Comparison of ENCODE assay signal across 8 cellular contexts in the genomic region with DNA sequence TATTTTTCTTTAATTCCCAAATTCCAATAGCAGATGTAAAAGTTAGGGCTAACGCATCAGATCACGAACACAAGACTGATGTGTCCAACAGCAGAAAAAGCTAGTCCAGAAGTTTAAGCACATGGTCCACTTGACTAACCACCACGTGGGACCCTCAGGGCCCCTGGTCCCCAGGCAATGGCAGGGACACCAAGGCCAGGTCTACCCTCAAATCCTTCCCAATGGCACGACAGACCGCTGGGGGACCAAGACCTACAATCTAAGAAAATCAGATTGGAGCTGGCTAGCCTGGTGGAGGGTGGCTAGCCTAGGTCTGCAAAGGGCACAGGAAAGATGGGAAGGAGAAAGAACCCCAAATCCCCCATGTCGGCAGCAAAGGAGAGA. TPM values are rescaled to one million over a fixed set of nuclear protein-coding genes. Genes with fewer than 3 reads are reported as not detected.
DNase-seq lines count a peak whose midpoint lies in the region; ATAC-seq and TF ChIP-seq lines count a peak whose summit lies in the region.

No MANE protein-coding gene starts in this region.

- H3K4me3 ChIP-seq in adipocyte (ENCODE audit: low read length) = peak overlapping the region; percentile 90
- peak overlapping the region; percentile 67 to 82 (median 76) for H3K4me3 ChIP-seq in right lobe of liver

- no peak overlapping the region for H3K27ac Mint-ChIP-seq in activated CD8-positive, alpha-beta memory T cell treated with anti-CD3 and anti-CD28 coated beads, Interleukin-2, amount 10 ng/mL, durations not matched to agents 7 days and 5 days
- peak overlapping the region; percentile 93 for H3K27ac Mint-ChIP-seq in type B pancreatic cell

- peak overlapping the region; percentile 96 for H3K4me3 Mint-ChIP-seq in activated CD8-positive, alpha-beta memory T cell treated with anti-CD3 and anti-CD28 coated beads, Interleukin-2, amount 10 ng/mL, durations not matched to agents 7 days and 5 days
- peak overlapping the region; percentile 94 for H3K4me3 Mint-ChIP-seq in type B pancreatic cell

- intact Hi-C loops in right lobe of liver (cut with DNase I) = loop anchor here (5.0 to 10.0 kb wide), 2 partner anchors 120 to 128 kb away; partner anchors contain the start of gene SAP25 (in 1 of the 2)

- H3K4me1 ChIP-seq in adipocyte (ENCODE audit: control insufficient read depth, insufficient read depth, low read length) (peaks cover 30% of the 10 kb centered on the region), right lobe of liver (peaks cover 2 to 19% (median 10%) of the 10 kb centered on the region in 4 donors)

- H3K9me3 Mint-ChIP-seq in activated CD8-positive, alpha-beta memory T cell treated with anti-CD3 and anti-CD28 coated beads, Interleukin-2, amount 10 ng/mL, durations not matched to agents 7 days and 5 days (ENCODE audit: low read depth) = no peaks in the 10 kb centered on the region
- H3K9me3 Mint-ChIP-seq in type B pancreatic cell = no peaks in the 10 kb centered on the region

- 62% methylated on average over 6 of the region's 6 CpGs for WGBS in right lobe of liver (ENCODE audit: insufficient coverage, low coverage, low lambda C conversion rate, missing lambda C conversion rate)

- H3K27me3 ChIP-seq in adipocyte (replicated peaks; ENCODE audit: control insufficient read depth, insufficient read depth, low read length) (no peaks in the 10 kb centered on the region), right lobe of liver (no peaks in the 10 kb centered on the region)

- TF ChIP-seq CTCF in right lobe of liver (IDR thresholded peaks at IDR 0.05) = no peak
- TF ChIP-seq CTCF in type B pancreatic cell (conservative IDR thresholded peaks at IDR 0.05) = no peak

- peaks cover 3% of the 10 kb centered on the region for H3K36me3 ChIP-seq in adipocyte (ENCODE audit: control insufficient read depth, insufficient read depth, low read length, severe bottlenecking)
- H3K36me3 ChIP-seq in right lobe of liver = peaks cover 0 to 15% (median 4%) of the 10 kb centered on the region in 4 donors

- H3K4me1 Mint-ChIP-seq in activated CD8-positive, alpha-beta memory T cell treated with anti-CD3 and anti-CD28 coated beads, Interleukin-2, amount 10 ng/mL, durations not matched to agents 7 days and 5 days = peaks cover 28% of the 10 kb centered on the region
- peaks cover 21% of the 10 kb centered on the region for H3K4me1 Mint-ChIP-seq in type B pancreatic cell (ENCODE audit: unreplicated experiment)

- peaks cover 5% of the 10 kb centered on the region for H3K36me3 Mint-ChIP-seq in activated CD8-positive, alpha-beta memory T cell treated with anti-CD3 and anti-CD28 coated beads, Interleukin-2, amount 10 ng/mL, durations not matched to agents 7 days and 5 days
- H3K36me3 Mint-ChIP-seq in type B pancreatic cell = peaks cover 4% of the 10 kb centered on the region

- no peak for TF ChIP-seq POLR2A in right lobe of liver (IDR thresholded peaks at IDR 0.05)

- H3K9me3 ChIP-seq in adipocyte (ENCODE audit: control insufficient read depth, low read length) = no peaks in the 10 kb centered on the region
- no peaks in the 10 kb centered on the region for H3K9me3 ChIP-seq in right lobe of liver

- peak overlapping the region; percentile 91 for H3K9ac ChIP-seq in adipocyte (ENCODE audit: low read length)

- ATAC-seq in activated CD8-positive, alpha-beta memory T cell treated with anti-CD3 and anti-CD28 coated beads, Interleukin-2, amount 10 ng/mL, durations not matched to agents 7 days and 5 days = no peak
- ATAC-seq in right lobe of liver (no peak), HG02973 (IDR thresholded peaks at IDR 0.05; ENCODE audit: unreplicated experiment) (no peak)

- CTCF ChIA-PET in activated CD8-positive, alpha-beta memory T cell treated with anti-CD3 and anti-CD28 coated beads, Interleukin-2, amount 10 ng/mL, durations not matched to agents 7 days and 5 days (lab: Charles Lee) = interaction anchor here (1.0 to 9.5 kb wide), 28 partner anchors 11 to 255 kb away, joined by 3 to 137 read pairs (median 6); partner anchors contain the start of genes FBXO24, GNB2, LRCH4 and MOSPD3

- no peak for DNase-seq in activated CD8-positive, alpha-beta memory T cell treated with anti-CD3 and anti-CD28 coated beads, Interleukin-2, amount 10 ng/mL, durations not matched to agents 7 days and 5 days
- no peak for DNase-seq in activated CD8-positive, alpha-beta memory T cell treated with anti-CD3 and anti-CD28 coated beads, Interleukin-2, amount 50 U/mL, for 48 hours
- DNase-seq in adipocyte (ENCODE audit: low read depth) (no peak), right lobe of liver (peak in 1 of 3 donors; percentile 30), type B pancreatic cell (ENCODE audit: extremely low spot score, unreplicated experiment) (no peak), DMS79 (lab: John Stamatoyannopoulos, UW) (no peak), iPS-NIHi11 (ENCODE audit: low spot score) (no peak)

- H3K27me3 Mint-ChIP-seq in activated CD8-positive, alpha-beta memory T cell treated with anti-CD3 and anti-CD28 coated beads, Interleukin-2, amount 10 ng/mL, durations not matched to agents 7 days and 5 days = peaks cover 17% of the 10 kb centered on the region
- peaks cover 3% of the 10 kb centered on the region for H3K27me3 Mint-ChIP-seq in type B pancreatic cell

- H3K27ac ChIP-seq in right lobe of liver = no peak overlapping the region

RNA-seq across cellular contexts. Expression of gene GIGYF1, which starts 1.5 kb away (rescaled TPM):
- total RNA-seq in activated CD8-positive, alpha-beta memory T cell treated with anti-CD3 and anti-CD28 coated beads, Interleukin-2, amount 10 ng/mL, durations not matched to agents 7 days and 5 days = 10 to 100 TPM; 47.1 to 53.4 TPM
- total RNA-seq in right lobe of liver (10 to 100 TPM in 4 of 6 experiments, 1 to 10 TPM in 2; 6.6 to 25.1 (median 15.5) TPM), type B pancreatic cell (ENCODE audit: low replicate concordance) (49.5 and 79.4 TPM in 2 replicates)

RNA-seq across cellular contexts. Expression of gene POP7, which starts 13.4 kb away (rescaled TPM):
- total RNA-seq in activated CD8-positive, alpha-beta memory T cell treated with anti-CD3 and anti-CD28 coated beads, Interleukin-2, amount 10 ng/mL, durations not matched to agents 7 days and 5 days = 10 to 100 TPM; 43.6 to 53.4 TPM
- 10 to 100 TPM; 13.0 to 52.2 (median 29.2) TPM for total RNA-seq in right lobe of liver
- 39.2 and 41.0 TPM in 2 replicates for total RNA-seq in type B pancreatic cell (ENCODE audit: low replicate concordance)

RNA-seq across cellular contexts. Expression of gene GNB2, which starts 19.0 kb away (rescaled TPM):
- total RNA-seq in activated CD8-positive, alpha-beta memory T cell treated with anti-CD3 and anti-CD28 coated beads, Interleukin-2, amount 10 ng/mL, durations not matched to agents 7 days and 5 days = 100 to 1,000 TPM; 243 to 271 TPM
- total RNA-seq in right lobe of liver = 100 to 1,000 TPM in 3 of 6 experiments, 10 to 100 TPM in 3; 75.6 to 133 (median 106) TPM
- total RNA-seq in type B pancreatic cell (ENCODE audit: low replicate concordance) = 179 and 203 TPM in 2 replicates

RNA-seq across cellular contexts. Expression of gene EPO, which starts 27.7 kb away (rescaled TPM):
- not detected for total RNA-seq in activated CD8-positive, alpha-beta memory T cell treated with anti-CD3 and anti-CD28 coated beads, Interleukin-2, amount 10 ng/mL, durations not matched to agents 7 days and 5 days
- total RNA-seq in right lobe of liver (10 to 100 TPM in 3 of 6 experiments, 1 to 10 TPM in 1, under 1 TPM in 2; 0.20 to 84.5 (median 12.7) TPM), type B pancreatic cell (ENCODE audit: low replicate concordance) (0.22 and 0.40 TPM in 2 replicates)

RNA-seq across cellular contexts. Expression of gene ACTL6B, which starts 36.3 kb away (rescaled TPM):
- not detected for total RNA-seq in activated CD8-positive, alpha-beta memory T cell treated with anti-CD3 and anti-CD28 coated beads, Interleukin-2, amount 10 ng/mL, durations not matched to agents 7 days and 5 days
- total RNA-seq in right lobe of liver (not detected), type B pancreatic cell (ENCODE audit: low replicate concordance) (1.8 and 2.4 TPM in 2 replicates)
